8 cellular contexts compared by ENCODE assay signal in genomic region chr19:9835507-9835949, GRCh38. TPM values are rescaled to one million over a fixed set of nuclear protein-coding genes. Genes with fewer than 3 reads are reported as not detected.
DNase-seq lines count a peak whose midpoint lies in the region; ATAC-seq and TF ChIP-seq lines count a peak whose summit lies in the region.

No MANE protein-coding gene starts in this region.

- no TSS peak for BruUV-seq in A673 (replicated peaks; lab: Mats Ljungman, UMichigan)

- H3K36me3 ChIP-seq in A673 (ENCODE audit: insufficient read depth, low read length, poor library complexity, severe bottlenecking) (peaks cover 15% of the 10 kb centered on the region), Karpas-422 (ENCODE audit: insufficient read depth, low read length) (peaks cover 3% of the 10 kb centered on the region; the same call in 1 of the 2 replicates), neural cell (ENCODE audit: insufficient read depth, low read length) (no peaks in the 10 kb centered on the region)

- H3K27ac Mint-ChIP-seq in effector memory CD8-positive, alpha-beta T cell: peak overlapping the region; percentile 86 to 96

- H3K9me3 ChIP-seq in A673 (ENCODE audit: low read depth, low read length, poor library complexity, severe bottlenecking): no peaks in the 10 kb centered on the region
- H3K9me3 ChIP-seq in Karpas-422 (ENCODE audit: low read length): no peaks in the 10 kb centered on the region
- H3K9me3 ChIP-seq in neural cell (ENCODE audit: low read length): no peaks in the 10 kb centered on the region

- TF ChIP-seq RAD21 in neural cell (conservative IDR thresholded peaks at IDR 0.05): no peak

- no peaks in the 10 kb centered on the region for H3K27me3 Mint-ChIP-seq in effector memory CD8-positive, alpha-beta T cell

- peak overlapping the region; percentile 87 to 89 for H3K4me3 Mint-ChIP-seq in effector memory CD8-positive, alpha-beta T cell

- peak; percentile 19 for ATAC-seq in GM21381 (IDR thresholded peaks at IDR 0.05; ENCODE audit: unreplicated experiment)
- no peak for ATAC-seq in effector memory CD8-positive, alpha-beta T cell (replicated peaks)

- intact Hi-C loops in A673 (cut with micrococcal nuclease; ENCODE audit: unreplicated experiment): no loop called here

- H3K9me3 Mint-ChIP-seq in effector memory CD8-positive, alpha-beta T cell: no peaks in the 10 kb centered on the region

- no peak for TF ChIP-seq CTCF in A673 (conservative IDR thresholded peaks at IDR 0.05; ENCODE audit: low read depth, low read length)
- TF ChIP-seq CTCF in neural cell (IDR thresholded peaks at IDR 0.05; ENCODE audit: poor library complexity, severe bottlenecking): no peak

- H3K4me1 Mint-ChIP-seq in effector memory CD8-positive, alpha-beta T cell (ENCODE audit: low read depth in 2 of 2): peaks cover 16 to 17% of the 10 kb centered on the region in 2 donors

- H3K79me2 ChIP-seq in Karpas-422 (ENCODE audit: low read length): peaks cover 36% of the 10 kb centered on the region
- peaks cover 22% of the 10 kb centered on the region for H3K79me2 ChIP-seq in neural cell (replicated peaks; ENCODE audit: insufficient read depth, low read length)

- H3K27me3 ChIP-seq in A673 (replicated peaks; ENCODE audit: insufficient read depth, low read depth, low read length, poor library complexity) (no peaks in the 10 kb centered on the region), Karpas-422 (ENCODE audit: low read length) (no peaks in the 10 kb centered on the region), neural cell (ENCODE audit: insufficient read depth, low read depth, low read length) (no peaks in the 10 kb centered on the region)

- no peaks in the 10 kb centered on the region; the same call in 1 of the 2 replicates for H4K20me1 ChIP-seq in Karpas-422 (ENCODE audit: insufficient read depth, low read depth, low read length)
- H4K20me1 ChIP-seq in neural cell (ENCODE audit: insufficient read depth): no peaks in the 10 kb centered on the region

- TF ChIP-seq EP300 in neural cell (conservative IDR thresholded peaks at IDR 0.05; ENCODE audit: poor library complexity, severe bottlenecking): no peak

- H3K9ac ChIP-seq in Karpas-422 (ENCODE audit: low read length): peak overlapping the region; percentile 73
- H3K9ac ChIP-seq in neural cell (ENCODE audit: low read length): peak overlapping the region; percentile 84

- H3K27ac ChIP-seq in A673 (ENCODE audit: low read depth, low read length, poor library complexity, severe bottlenecking) (peak overlapping the region; percentile 85), Karpas-422 (ENCODE audit: low read length) (no peak overlapping the region), neural cell (ENCODE audit: low read length) (peak overlapping the region; percentile 51)

- DNase-seq in A673 (ENCODE audit: low spot score): no peak
- DNase-seq in Karpas-422: peak; percentile 42
- no peak for DNase-seq in effector memory CD8-positive, alpha-beta T cell
- DNase-seq in NCI-H2171 (lab: John Stamatoyannopoulos, UW): no peak
- DNase-seq in NCI-H146 treated with DMSO at 0.1 percent for 48 hours (lab: John Stamatoyannopoulos, UW; ENCODE audit: unreplicated experiment): no peak
- DNase-seq in islet precursor cell: no peak

- CTCF ChIA-PET in A673 (lab: Charles Lee): no interaction called here

- no peak overlapping the region for H2AFZ ChIP-seq in Karpas-422 (ENCODE audit: low read length)
- no peak overlapping the region for H2AFZ ChIP-seq in neural cell (ENCODE audit: low read depth, low read length)

- H3K36me3 Mint-ChIP-seq in effector memory CD8-positive, alpha-beta T cell (ENCODE audit: insufficient read depth): peaks cover 36% of the 10 kb centered on the region

- H3K4me1 ChIP-seq in A673 (ENCODE audit: insufficient read depth, low read length, poor library complexity, severe bottlenecking) (no peaks in the 10 kb centered on the region), Karpas-422 (ENCODE audit: low read length) (peaks cover 17% of the 10 kb centered on the region)

- H3K9me2 ChIP-seq in Karpas-422 (replicated peaks; ENCODE audit: insufficient read depth, low read length) (no peaks in the 10 kb centered on the region), neural cell (ENCODE audit: insufficient read depth, low read length) (no peaks in the 10 kb centered on the region)

- H3K4me3 ChIP-seq in A673 (ENCODE audit: low read depth, low read length, poor library complexity, severe bottlenecking): peak overlapping the region; percentile 99
- peak overlapping the region; percentile 71 for H3K4me3 ChIP-seq in Karpas-422 (ENCODE audit: low read length)
- peak overlapping the region; percentile 97 for H3K4me3 ChIP-seq in neural cell (ENCODE audit: low read length)

- no peaks in the 10 kb centered on the region for H3F3A ChIP-seq in neural cell (ENCODE audit: insufficient read depth, low read length, poor library complexity, severe bottlenecking)

- POLR2A ChIA-PET in A673 (lab: Charles Lee; ENCODE audit: low non-redundant PET): interaction anchor here (0.6 kb wide), 1 partner anchor 17 kb away, joined by 5 read pairs; the partner anchor contains the start of gene FBXL12

- H3K4me2 ChIP-seq in Karpas-422 (ENCODE audit: low read depth, low read length, poor library complexity, severe bottlenecking) (peak overlapping the region; percentile 87), neural cell (ENCODE audit: low read length) (peak overlapping the region; percentile 51)

TF ChIP-seq in neural cell, 6 proteins besides CTCF, POLR2A, EP300 and RAD21:
- TF ChIP-seq EZH2 (IDR thresholded peaks at IDR 0.05; ENCODE audit: borderline replicate concordance, insufficient read depth, low read length, poor library complexity, severe bottlenecking) (no peak), MXI1 (conservative IDR thresholded peaks at IDR 0.05; ENCODE audit: poor library complexity, severe bottlenecking) (no peak), POLR2AphosphoS5 (IDR thresholded peaks at IDR 0.05) (no peak), TAF1 (IDR thresholded peaks at IDR 0.05; ENCODE audit: low read depth) (no peak), SMC3 (conservative IDR thresholded peaks at IDR 0.05; ENCODE audit: poor library complexity) (no peak)
- TF ChIP-seq, protein P1, sequence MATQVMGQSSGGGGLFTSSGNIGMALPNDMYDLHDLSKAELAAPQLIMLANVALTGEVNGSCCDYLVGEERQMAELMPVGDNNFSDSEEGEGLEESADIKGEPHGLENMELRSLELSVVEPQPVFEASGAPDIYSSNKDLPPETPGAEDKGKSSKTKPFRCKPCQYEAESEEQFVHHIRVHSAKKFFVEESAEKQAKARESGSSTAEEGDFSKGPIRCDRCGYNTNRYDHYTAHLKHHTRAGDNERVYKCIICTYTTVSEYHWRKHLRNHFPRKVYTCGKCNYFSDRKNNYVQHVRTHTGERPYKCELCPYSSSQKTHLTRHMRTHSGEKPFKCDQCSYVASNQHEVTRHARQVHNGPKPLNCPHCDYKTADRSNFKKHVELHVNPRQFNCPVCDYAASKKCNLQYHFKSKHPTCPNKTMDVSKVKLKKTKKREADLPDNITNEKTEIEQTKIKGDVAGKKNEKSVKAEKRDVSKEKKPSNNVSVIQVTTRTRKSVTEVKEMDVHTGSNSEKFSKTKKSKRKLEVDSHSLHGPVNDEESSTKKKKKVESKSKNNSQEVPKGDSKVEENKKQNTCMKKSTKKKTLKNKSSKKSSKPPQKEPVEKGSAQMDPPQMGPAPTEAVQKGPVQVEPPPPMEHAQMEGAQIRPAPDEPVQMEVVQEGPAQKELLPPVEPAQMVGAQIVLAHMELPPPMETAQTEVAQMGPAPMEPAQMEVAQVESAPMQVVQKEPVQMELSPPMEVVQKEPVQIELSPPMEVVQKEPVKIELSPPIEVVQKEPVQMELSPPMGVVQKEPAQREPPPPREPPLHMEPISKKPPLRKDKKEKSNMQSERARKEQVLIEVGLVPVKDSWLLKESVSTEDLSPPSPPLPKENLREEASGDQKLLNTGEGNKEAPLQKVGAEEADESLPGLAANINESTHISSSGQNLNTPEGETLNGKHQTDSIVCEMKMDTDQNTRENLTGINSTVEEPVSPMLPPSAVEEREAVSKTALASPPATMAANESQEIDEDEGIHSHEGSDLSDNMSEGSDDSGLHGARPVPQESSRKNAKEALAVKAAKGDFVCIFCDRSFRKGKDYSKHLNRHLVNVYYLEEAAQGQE (IDR thresholded peaks at IDR 0.05; ENCODE audit: borderline replicate concordance): no peak

RNA-seq across cellular contexts. Expression of gene PIN1, which starts 0.4 kb away (rescaled TPM):
- 177 and 179 TPM in 2 replicates for total RNA-seq in A673 (2021)
- 56.9 and 119 TPM in 2 replicates for total RNA-seq in Karpas-422 (2014; rRNA removed; shearing (Covaris generic); ENCODE audit: low replicate concordance)
- 268 and 288 TPM in 2 replicates for polyA plus RNA-seq in neural cell
- 88.4 and 94.9 TPM in 2 replicates for polyA minus RNA-seq in neural cell

RNA-seq across cellular contexts. Expression of gene UBL5, which starts 7.8 kb away (rescaled TPM):
- total RNA-seq in A673 (2021): 327 and 383 TPM in 2 replicates
- 303 and 490 TPM in 2 replicates for total RNA-seq in Karpas-422 (2014; rRNA removed; shearing (Covaris generic); ENCODE audit: low replicate concordance)
- 1,308 and 1,364 TPM in 2 replicates for polyA plus RNA-seq in neural cell
- 126 and 172 TPM in 2 replicates for polyA minus RNA-seq in neural cell

RNA-seq across cellular contexts. Expression of gene FBXL12, which starts 16.6 kb away (rescaled TPM):
- total RNA-seq in A673 (2021): 21.7 and 26.4 TPM in 2 replicates
- total RNA-seq in Karpas-422 (2014; rRNA removed; shearing (Covaris generic); ENCODE audit: low replicate concordance): 31.5 and 40.7 TPM in 2 replicates
- polyA plus RNA-seq in neural cell: 31.5 and 31.9 TPM in 2 replicates
- 23.6 and 32.9 TPM in 2 replicates for polyA minus RNA-seq in neural cell
